ENCODE assay signal across 24 cellular contexts in the genomic region with DNA sequence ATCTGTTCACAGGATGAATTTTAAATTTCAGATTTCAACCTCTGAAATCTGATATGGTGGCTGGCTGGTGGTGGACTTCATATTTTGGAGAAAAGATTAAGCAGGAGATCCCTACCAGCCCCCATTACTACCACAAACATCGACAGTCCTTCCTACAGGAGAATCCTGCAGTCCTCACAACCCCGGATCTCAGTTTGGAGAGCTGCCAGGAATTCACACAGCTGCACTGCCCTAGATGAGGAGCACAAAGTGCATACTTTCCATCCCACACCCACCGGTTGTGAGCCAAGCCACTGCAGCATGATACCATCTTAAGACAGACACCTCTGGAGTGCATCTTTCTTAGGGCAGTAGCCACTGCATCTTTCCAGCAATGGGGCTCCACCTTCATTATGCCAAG.
A peak's percentile ranks its signal among the peaks of the same experiment; 100 is the strongest.
DNase-seq lines count a peak whose midpoint lies in the region; ATAC-seq and TF ChIP-seq lines count a peak whose summit lies in the region.
"Had no signal": no experiment of that assay in that cellular context is flagged by ENCODE, and none has a peak within 500 bp of the region (broad histone marks: within the 10 kb centered on the region; RNA-seq: fewer than 3 reads in every experiment).

No MANE protein-coding gene starts in this region.

- H3K36me3 ChIP-seq in MG63 (no peaks in the 10 kb centered on the region), esophagus squamous epithelium (no peaks in the 10 kb centered on the region)
- H3K36me3 ChIP-seq: brain microvascular endothelial cell, pancreas had no signal

- DNase-seq in EH (ENCODE audit: low read depth) (peak; percentile 1), MG63 (peak; percentile 2), choroid plexus epithelial cell (ENCODE audit: low read depth) (peak; percentile 0), retinal pigment epithelial cell (ENCODE audit: low read depth) (peak; percentile 5), DMS153 treated with DMSO at 0.1 percent for 48 hours (lab: John Stamatoyannopoulos, UW; ENCODE audit: unreplicated experiment) (no peak), esophagus squamous epithelium (lab: John Stamatoyannopoulos, UW) (no peak)
- DNase-seq: activated CD4-positive, alpha-beta T cell treated with anti-CD3 and anti-CD28 coated beads, Interleukin-2, amount 10 ng/mL, durations not matched to agents 24 days and 14 days; activated T-cell treated with anti-CD3 and anti-CD28 coated beads, Interleukin-2, amount 50 U/mL, for 48 hours; brain microvascular endothelial cell; C1 segment of cervical spinal cord; GDM1; glutamatergic neuron; H7; NCI-H1436; NCI-H2171; NCI-H510A treated with DMSO at 0.1 percent for 48 hours; retina; stimulated activated CD4-positive, alpha-beta T cell treated with anti-CD3 and anti-CD28 coated beads, Interleukin-2, amount 100 ng/mL, for 48 hours; trophoblast cell had no signal

- no peak for ATAC-seq in GM18873 (IDR thresholded peaks at IDR 0.05; ENCODE audit: low FRiP score, unreplicated experiment)
- ATAC-seq: Panc1, pancreas had no signal

- no peaks in the 10 kb centered on the region for H3K9me3 ChIP-seq in MG63
- H3K9me3 ChIP-seq in esophagus squamous epithelium: peaks cover 0 to 9% (median 0%) of the 10 kb centered on the region in 3 donors
- H3K9me3 ChIP-seq: pancreas had no signal

- intact Hi-C loops in esophagus squamous epithelium (cut with DNase I): no loop called here

- no peak overlapping the region for H3K27ac ChIP-seq in esophagus squamous epithelium
- H3K27ac ChIP-seq: brain microvascular endothelial cell, epithelial cell of prostate, pancreas had no signal

- no peaks in the 10 kb centered on the region for H3K4me1 ChIP-seq in esophagus squamous epithelium
- H3K4me1 ChIP-seq: pancreas had no signal

- H3K27me3 ChIP-seq in MG63 (0 out of 2 replicates have a peak, but pooled peaks cover 2% of the 10 kb centered on the region), esophagus squamous epithelium (no peaks in the 10 kb centered on the region)
- H3K27me3 ChIP-seq: brain microvascular endothelial cell, pancreas had no signal

- 34 to 35% methylated on average over 3 of the region's 3 CpGs for WGBS in esophagus squamous epithelium, 2 donors

- no peak for TF ChIP-seq POLR2A in esophagus squamous epithelium (IDR thresholded peaks at IDR 0.05)

- H3K4me3 ChIP-seq in MG63: no peak overlapping the region
- H3K4me3 ChIP-seq in choroid plexus epithelial cell (ENCODE audit: low read depth, low read length): no peak overlapping the region
- H3K4me3 ChIP-seq in retinal pigment epithelial cell (ENCODE audit: low read length): no peak overlapping the region
- no peak overlapping the region for H3K4me3 ChIP-seq in esophagus squamous epithelium
- H3K4me3 ChIP-seq: lung, pancreas had no signal

- TF ChIP-seq CTCF in choroid plexus epithelial cell (conservative IDR thresholded peaks at IDR 0.05; ENCODE audit: low read depth, low read length): no peak
- TF ChIP-seq CTCF in retinal pigment epithelial cell (conservative IDR thresholded peaks at IDR 0.05; ENCODE audit: low read depth, low read length): no peak
- TF ChIP-seq CTCF in esophagus squamous epithelium (IDR thresholded peaks at IDR 0.05): no peak

Comparison
In these comparisons a context has a peak if more than half of its experiments do, and no peak if none do; other contexts are left out.
1. DNase-seq: peak in EH (single experiment), MG63 (single experiment), choroid plexus epithelial cell (single experiment) and retinal pigment epithelial cell (single experiment); none in DMS153 treated with DMSO at 0.1 percent for 48 hours (single experiment) and esophagus squamous epithelium (single experiment).